Comparison of ENCODE assay signal across 6 cellular contexts in genomic region chr6:104484191-104484590, GRCh38.
"Had no signal": no experiment of that assay in that cellular context is flagged by ENCODE, and none has a peak within 500 bp of the region (broad histone marks: within the 10 kb centered on the region; RNA-seq: fewer than 3 reads in every experiment).

No MANE protein-coding gene starts in this region.

- H2AFZ ChIP-seq: GM23338 had no signal

- ATAC-seq: GM23338, HepG2 had no signal

- H3K27ac ChIP-seq: HL-60 had no signal

- H3K4me2 ChIP-seq: GM23338 had no signal

- DNase-seq: H9, HCEC 1CT, KBM-7 had no signal

- H3K4me3 ChIP-seq: GM23338 had no signal
